Comparison of ENCODE assay signal across 34 cellular contexts in genomic region chr6:129778793-129779192, GRCh38.
"Had no signal": no experiment of that assay in that cellular context is flagged by ENCODE, and none has a peak within 500 bp of the region (broad histone marks: within the 10 kb centered on the region; RNA-seq: fewer than 3 reads in every experiment).

No MANE protein-coding gene starts in this region.

- H3K4me2 ChIP-seq: KMS-11 had no signal

- DNase-seq: Karpas-422, Kasumi-1, MG63, MM.1S, MV-4-11, NCI-H1048, NCI-H1092, NCI-H1092 treated with DMSO at 0.1 percent for 48 hours, NCI-H1105, NCI-H1105 treated with DMSO at 0.1 percent for 48 hours, NCI-H1417, NCI-H1417 treated with DMSO at 0.1 percent for 48 hours, NCI-H1436, NCI-H1436 treated with DMSO at 0.1 percent for 48 hours, NCI-H146, NCI-H1694, NCI-H1694 treated with DMSO at 0.1 percent for 48 hours, NCI-H187, NCI-H187 treated with DMSO at 0.1 percent for 48 hours, NCI-H1930, NCI-H2029, NCI-H2029 treated with DMSO at 0.1 percent for 48 hours, NCI-H2081, NCI-H2081 treated with DMSO at 0.1 percent for 48 hours, NCI-H2107, NCI-H2171, NCI-H2171 treated with DMSO at 0.1 percent for 48 hours, NCI-H2227 treated with DMSO at 0.1 percent for 48 hours, NCI-H226, NCI-H345, NCI-H446, NCI-H446 treated with DMSO at 0.1 percent for 48 hours, NCI-H510A had no signal

- H3K9ac ChIP-seq: KMS-11 had no signal

- H3K27ac ChIP-seq: KMS-11 had no signal

- H3K27me3 ChIP-seq: MG63 had no signal

- H3K36me3 ChIP-seq: MG63 had no signal

- H3K4me3 ChIP-seq: MG63 had no signal
